In genomic region chr19:14450168-14450874, GRCh38 we compare ENCODE assay signal across 8 cellular contexts. TPM values are rescaled to one million over a fixed set of nuclear protein-coding genes. Genes with fewer than 3 reads are reported as not detected.
DNase-seq lines count a peak whose midpoint lies in the region; ATAC-seq, FAIRE-seq and TF ChIP-seq lines count a peak whose summit lies in the region.

No MANE protein-coding gene starts in this region.

- H3K4me3 Mint-ChIP-seq in GM23338, result no peak overlapping the region

- no peak overlapping the region for H2AFZ ChIP-seq in GM23338
- H2AFZ ChIP-seq in GM12878 (ENCODE audit: control insufficient read depth, low read depth, low read length), result no peak overlapping the region

- SMC1A ChIA-PET in GM12878 (lab: Charles Lee; ENCODE audit: uncharacterized antibody, unreplicated experiment), result no interaction called here

- H3K4me3 ChIP-seq in GM23338, result no peak overlapping the region
- H3K4me3 ChIP-seq in GM12878, result no peak overlapping the region
- no peak overlapping the region for H3K4me3 ChIP-seq in psoas muscle

- no peaks in the 10 kb centered on the region; the same call in 2 of the 3 replicates for H3K9me3 Mint-ChIP-seq in GM23338

- H3K36me3 ChIP-seq in GM23338 (ENCODE audit: insufficient read depth) (peaks cover 20% of the 10 kb centered on the region), GM12878 (ENCODE audit: control insufficient read depth in 2 of 2, insufficient read depth in 2 of 2, low read length in 1 of 2) (peaks cover 24 to 30% of the 10 kb centered on the region in 2 experiments), psoas muscle (ENCODE audit: insufficient read depth in 1 of 2, low read depth in 1 of 2) (peaks cover 6 to 99% of the 10 kb centered on the region in 2 donors)

- TF ChIP-seq RAD21 in GM12878 (IDR thresholded peaks at IDR 0.05; ENCODE audit: insufficient read depth, low read depth, low read length), result no peak

- no peaks in the 10 kb centered on the region for H3K9me2 ChIP-seq in GM23338 (ENCODE audit: insufficient read depth)

- POLR2A ChIA-PET in GM12878 (lab: Charles Lee), result no interaction called here

- peaks cover 14% of the 10 kb centered on the region for H3K27me3 Mint-ChIP-seq in GM23338 (ENCODE audit: insufficient read depth, low read depth, poor library complexity)

- H3F3A ChIP-seq in GM23338 (replicated peaks; ENCODE audit: low read depth), result peaks cover 14% of the 10 kb centered on the region

- peak overlapping the region; percentile 60 for H3K27ac Mint-ChIP-seq in GM23338

- no peaks in the 10 kb centered on the region for H3K4me1 Mint-ChIP-seq in GM23338

- no peak overlapping the region for H3K9ac ChIP-seq in GM12878 (ENCODE audit: control insufficient read depth, insufficient read depth, low read length)

- TF ChIP-seq CTCF in GM23338 (conservative IDR thresholded peaks at IDR 0.05; ENCODE audit: low read depth in 2 of 2) (no peak), GM12878 (IDR thresholded peaks at IDR 0.05 in 2 of 3, conservative IDR thresholded peaks at IDR 0.05 in 1 of 3; ENCODE audit: control insufficient read depth in 2 of 3, extremely low read depth in 1 of 3, insufficient read depth in 1 of 3, low read depth in 3 of 3, low read length in 3 of 3) (no peak), psoas muscle (IDR thresholded peaks at IDR 0.05) (no peak)

- no peak for FAIRE-seq in GM12878 (lab: Jason Lieb, UNC)

- H3K36me3 Mint-ChIP-seq in GM23338 (ENCODE audit: low read depth), result peaks cover 60% of the 10 kb centered on the region

- H3K27me3 ChIP-seq in GM23338 (ENCODE audit: insufficient read depth), result no peaks in the 10 kb centered on the region
- H3K27me3 ChIP-seq in GM12878 (replicated peaks in 1 of 2; ENCODE audit: control insufficient read depth in 2 of 2, insufficient read depth in 2 of 2, low read length in 1 of 2), result no peaks in the 10 kb centered on the region
- H3K27me3 ChIP-seq in psoas muscle (ENCODE audit: insufficient read depth in 3 of 3, low read length in 2 of 3), result no peaks in the 10 kb centered on the region

- H3K9me3 ChIP-seq in GM12878 (replicated peaks; ENCODE audit: control insufficient read depth, insufficient read depth, low read length) (no peaks in the 10 kb centered on the region; the same call in 2 of the 3 replicates), psoas muscle (no peaks in the 10 kb centered on the region)

- CTCF ChIA-PET in GM12878 (lab: Yijun Ruan, JAX), result no interaction called here

- H3K79me2 ChIP-seq in GM23338 (replicated peaks; ENCODE audit: insufficient read depth), result no peaks in the 10 kb centered on the region
- no peaks in the 10 kb centered on the region for H3K79me2 ChIP-seq in GM12878 (ENCODE audit: control insufficient read depth, insufficient read depth, low read length)

- TF ChIP-seq POLR2A in GM12878 (IDR thresholded peaks at IDR 0.05; ENCODE audit: low read depth, low read length), result peak; percentile 40; the same call in 1 of the 2 replicates

- ATAC-seq in GM23338, result peak; percentile 95
- ATAC-seq in GM12878, result peak; percentile 94
- peak in 3 of 4 donors; percentile 22 to 50 (median 49) for ATAC-seq in psoas muscle
- no peak for ATAC-seq in HG02840 (IDR thresholded peaks at IDR 0.05; ENCODE audit: low FRiP score, unreplicated experiment)
- ATAC-seq in GM18868 (IDR thresholded peaks at IDR 0.05; ENCODE audit: unreplicated experiment), result no peak

- H3K4me1 ChIP-seq in GM23338 (ENCODE audit: insufficient read depth) (no peaks in the 10 kb centered on the region), GM12878 (ENCODE audit: control insufficient read depth, insufficient read depth, low read length) (no peaks in the 10 kb centered on the region), psoas muscle (no peaks in the 10 kb centered on the region)

- 91% methylated on average over 30 of the region's 30 CpGs for WGBS in GM12878 (ENCODE audit: insufficient coverage, insufficient replicate concordance, low lambda C conversion rate, missing lambda C conversion rate)
- 83 to 90% (median 84%) methylated on average over 29 to 30 of the region's 30 CpGs for WGBS in psoas muscle, 3 donors

- no peak for TF ChIP-seq EP300 in GM12878 (IDR thresholded peaks at IDR 0.05; ENCODE audit: borderline replicate concordance in 1 of 2, control insufficient read depth in 1 of 2, low read depth in 2 of 2, low read length in 2 of 2)

- no peaks in the 10 kb centered on the region for H4K20me1 ChIP-seq in GM23338 (replicated peaks; ENCODE audit: insufficient read depth)
- H4K20me1 ChIP-seq in GM12878 (ENCODE audit: control insufficient read depth, insufficient read depth), result no peaks in the 10 kb centered on the region; the same call in 1 of the 2 replicates

- RAD21 ChIA-PET in GM12878 (lab: Charles Lee; ENCODE audit: unreplicated experiment), result no interaction called here

- H3K4me2 ChIP-seq in GM23338 (no peak overlapping the region), GM12878 (ENCODE audit: control insufficient read depth, insufficient read depth) (no peak overlapping the region)

- no TSS peak for BruUV-seq in GM12878 (replicated peaks; lab: Mats Ljungman, UMichigan)

- H3K27ac ChIP-seq in GM23338 (ENCODE audit: low read depth) (no peak overlapping the region), GM12878 (ENCODE audit: control insufficient read depth, insufficient read depth) (no peak overlapping the region), psoas muscle (no peak overlapping the region)

- in situ Hi-C loops in ACHN (cut with HindIII; ENCODE audit: low pct_ligation_motif_present, low pct_unique_long_range_greater_than_20kb, low sequenced_read_pairs), result no loop called here
- in situ Hi-C loops in GM12878 (cut with MboI), result no loop called here

- DNase-seq in ACHN (peak; percentile 56), GM23338 (ENCODE audit: low spot score) (peak; percentile 98), T-helper 1 cell (peak in 4 of 5 donors; percentile 48 to 60 (median 54)), GM12878 (ENCODE audit: low read depth, low spot score) (no peak), psoas muscle (peak in 1 of 2 donors; percentile 41), NCI-H2171 (lab: John Stamatoyannopoulos, UW) (no peak)

- intact Hi-C loops in GM12878 (cut with micrococcal nuclease; ENCODE audit: unreplicated experiment), result no loop called here
- intact Hi-C loops in psoas muscle (cut with DNase I), result no loop called here

RNA-seq across cellular contexts. Expression of gene PKN1, which starts 17.2 kb away (rescaled TPM):
- 147 and 201 TPM in 2 replicates for total RNA-seq in GM23338 (2014; rRNA removed; shearing (Covaris generic))
- polyA plus RNA-seq in GM23338 (2016; fragmentation: Nextera tagmentation; extraction: Ambion mirVana) (86.8 and 106 TPM in 2 replicates), GM12878 (2011; rRNA removed) (26.0 and 49.8 TPM in 2 replicates), GM12878 (2014; fragmentation: Illumina TruSeq; extraction: Trizol) (18.9 and 45.4 TPM in 2 replicates), GM12878 (2014; fragmentation: Nextera tagmentation; extraction: Ambion mirVana) (1 to 10 TPM; 1.0 to 1.4 TPM), GM12878 (2014; rRNA removed) (77.3 and 91.2 TPM in 2 replicates), GM12878 (2016; fragmentation: Nextera tagmentation; extraction: Ambion mirVana) (10 to 100 TPM; 51.3 to 60.1 TPM), psoas muscle (10 to 100 TPM; 40.7 to 69.2 (median 62.9) TPM)
- 65.2 and 69.3 TPM in 2 replicates for total RNA-seq in GM12878 (2013; cell fraction: nucleolus; rRNA removed)
- total RNA-seq in GM12878 (2014; rRNA removed) (68.0 and 80.0 TPM in 2 replicates), GM12878 (2014; rRNA removed; fragmentation: Illumina TruSeq; extraction: Trizol) (47.8 and 54.2 TPM in 2 replicates), GM12878 (2021) (189 and 202 TPM in 2 replicates), psoas muscle (100 to 1,000 TPM in 2 of 4 donors, 10 to 100 TPM in 2; 61.1 to 136 (median 102) TPM)
- polyA plus RNA-seq in GM12878 (2011; ENCODE audit: low read depth), result 24.3 TPM
- polyA plus RNA-seq in GM12878 (2011; cell fraction: cytosol; rRNA removed), result 60.4 and 77.2 TPM in 2 replicates
- 89.7 and 112 TPM in 2 replicates for polyA plus RNA-seq in GM12878 (2011; cell fraction: nucleus; rRNA removed)
- polyA plus RNA-seq in GM12878 (2012), result 75.7 and 100 TPM in 2 replicates
- 59.2 and 121 TPM in 2 replicates for polyA minus RNA-seq in GM12878 (2011; rRNA and poly(A)+ RNA removed)
- polyA minus RNA-seq in GM12878 (2011; cell fraction: cytosol; rRNA and poly(A)+ RNA removed), result 51.6 and 70.8 TPM in 2 replicates
- 17.0 and 26.6 TPM in 2 replicates for polyA minus RNA-seq in GM12878 (2011; cell fraction: nucleus; rRNA and poly(A)+ RNA removed)

RNA-seq across cellular contexts. Expression of gene PTGER1, which starts 24.8 kb away (rescaled TPM):
- total RNA-seq in GM23338 (2014; rRNA removed; shearing (Covaris generic)), result 1.2 TPM in 1 of 2 replicates, not detected in the other
- 0.56 and 0.57 TPM in 2 replicates for polyA plus RNA-seq in GM23338 (2016; fragmentation: Nextera tagmentation; extraction: Ambion mirVana)
- total RNA-seq in GM12878 (2013; cell fraction: nucleolus; rRNA removed), result not detected in 2 replicates
- not detected in 2 replicates for total RNA-seq in GM12878 (2014; rRNA removed)
- total RNA-seq in GM12878 (2014; rRNA removed; fragmentation: Illumina TruSeq; extraction: Trizol), result not detected in 2 replicates
- not detected in 2 replicates for total RNA-seq in GM12878 (2021)
- not detected for polyA plus RNA-seq in GM12878 (2011; ENCODE audit: low read depth)
- polyA plus RNA-seq in GM12878 (2011; rRNA removed), result not detected in 2 replicates
- not detected in 2 replicates for polyA plus RNA-seq in GM12878 (2011; cell fraction: cytosol; rRNA removed)
- not detected in 2 replicates for polyA plus RNA-seq in GM12878 (2011; cell fraction: nucleus; rRNA removed)
- not detected in 2 replicates for polyA plus RNA-seq in GM12878 (2012)
- polyA plus RNA-seq in GM12878 (2014; fragmentation: Illumina TruSeq; extraction: Trizol), result not detected in 2 replicates
- polyA plus RNA-seq in GM12878 (2014; fragmentation: Nextera tagmentation; extraction: Ambion mirVana), result not detected
- polyA plus RNA-seq in GM12878 (2014; rRNA removed), result not detected in 2 replicates
- polyA plus RNA-seq in GM12878 (2016; fragmentation: Nextera tagmentation; extraction: Ambion mirVana), result not detected
- polyA minus RNA-seq in GM12878 (2011; rRNA and poly(A)+ RNA removed), result not detected in 2 replicates
- not detected in 2 replicates for polyA minus RNA-seq in GM12878 (2011; cell fraction: cytosol; rRNA and poly(A)+ RNA removed)
- not detected in 2 replicates for polyA minus RNA-seq in GM12878 (2011; cell fraction: nucleus; rRNA and poly(A)+ RNA removed)
- total RNA-seq in psoas muscle, result under 1 TPM in 2 of 4 donors, not detected in 2; 0.15 to 0.25 TPM
- under 1 TPM; 0.05 to 0.10 (median 0.08) TPM for polyA plus RNA-seq in psoas muscle

RNA-seq across cellular contexts. Expression of gene DDX39A, which starts 31.2 kb away (rescaled TPM):
- total RNA-seq in GM23338 (2014; rRNA removed; shearing (Covaris generic)), result 156 and 196 TPM in 2 replicates
- polyA plus RNA-seq in GM23338 (2016; fragmentation: Nextera tagmentation; extraction: Ambion mirVana) (185 and 195 TPM in 2 replicates), GM12878 (2011; rRNA removed) (56.8 and 134 TPM in 2 replicates), GM12878 (2014; fragmentation: Illumina TruSeq; extraction: Trizol) (40.7 and 113 TPM in 2 replicates), GM12878 (2014; fragmentation: Nextera tagmentation; extraction: Ambion mirVana) (100 to 1,000 TPM; 168 to 212 TPM), GM12878 (2014; rRNA removed) (249 and 298 TPM in 2 replicates), GM12878 (2016; fragmentation: Nextera tagmentation; extraction: Ambion mirVana) (100 to 1,000 TPM; 356 to 378 TPM), psoas muscle (10 to 100 TPM; 38.7 to 93.0 (median 45.3) TPM)
- 162 and 204 TPM in 2 replicates for total RNA-seq in GM12878 (2013; cell fraction: nucleolus; rRNA removed)
- total RNA-seq in GM12878 (2014; rRNA removed) (248 and 280 TPM in 2 replicates), GM12878 (2014; rRNA removed; fragmentation: Illumina TruSeq; extraction: Trizol) (109 and 116 TPM in 2 replicates), GM12878 (2021) (218 and 236 TPM in 2 replicates), psoas muscle (10 to 100 TPM; 14.8 to 32.4 (median 26.6) TPM)
- 90.3 TPM for polyA plus RNA-seq in GM12878 (2011; ENCODE audit: low read depth)
- 158 and 220 TPM in 2 replicates for polyA plus RNA-seq in GM12878 (2011; cell fraction: cytosol; rRNA removed)
- 1,234 and 1,343 TPM in 2 replicates for polyA plus RNA-seq in GM12878 (2011; cell fraction: nucleus; rRNA removed)
- 147 and 173 TPM in 2 replicates for polyA plus RNA-seq in GM12878 (2012)
- polyA minus RNA-seq in GM12878 (2011; rRNA and poly(A)+ RNA removed), result 84.7 and 109 TPM in 2 replicates
- 46.0 and 52.9 TPM in 2 replicates for polyA minus RNA-seq in GM12878 (2011; cell fraction: cytosol; rRNA and poly(A)+ RNA removed)
- polyA minus RNA-seq in GM12878 (2011; cell fraction: nucleus; rRNA and poly(A)+ RNA removed), result 125 and 175 TPM in 2 replicates

RNA-seq across cellular contexts. Expression of gene GIPC1, which starts 45.6 kb away (rescaled TPM):
- total RNA-seq in GM23338 (2014; rRNA removed; shearing (Covaris generic)), result 92.3 and 106 TPM in 2 replicates
- polyA plus RNA-seq in GM23338 (2016; fragmentation: Nextera tagmentation; extraction: Ambion mirVana) (50.9 and 51.6 TPM in 2 replicates), GM12878 (2011; rRNA removed) (6.4 and 11.2 TPM in 2 replicates), GM12878 (2014; fragmentation: Illumina TruSeq; extraction: Trizol) (1.0 and 5.0 TPM in 2 replicates), GM12878 (2014; fragmentation: Nextera tagmentation; extraction: Ambion mirVana) (1 to 10 TPM in 1 of 2 experiments, under 1 TPM in 1; 0.47 to 1.0 TPM), GM12878 (2014; rRNA removed) (21.4 and 24.1 TPM in 2 replicates), GM12878 (2016; fragmentation: Nextera tagmentation; extraction: Ambion mirVana) (10 to 100 TPM; 15.9 to 18.0 TPM), psoas muscle (10 to 100 TPM; 45.3 to 63.5 (median 50.8) TPM)
- 6.6 and 6.9 TPM in 2 replicates for total RNA-seq in GM12878 (2013; cell fraction: nucleolus; rRNA removed)
- total RNA-seq in GM12878 (2014; rRNA removed) (23.4 and 24.1 TPM in 2 replicates), GM12878 (2014; rRNA removed; fragmentation: Illumina TruSeq; extraction: Trizol) (7.0 and 11.3 TPM in 2 replicates), GM12878 (2021) (19.9 and 21.2 TPM in 2 replicates), psoas muscle (10 to 100 TPM; 37.9 to 45.3 (median 43.2) TPM)
- 4.5 TPM for polyA plus RNA-seq in GM12878 (2011; ENCODE audit: low read depth)
- polyA plus RNA-seq in GM12878 (2011; cell fraction: cytosol; rRNA removed), result 13.5 and 21.3 TPM in 2 replicates
- polyA plus RNA-seq in GM12878 (2011; cell fraction: nucleus; rRNA removed), result 11.9 and 15.0 TPM in 2 replicates
- 11.9 and 12.5 TPM in 2 replicates for polyA plus RNA-seq in GM12878 (2012)
- polyA minus RNA-seq in GM12878 (2011; rRNA and poly(A)+ RNA removed), result 4.3 and 6.5 TPM in 2 replicates
- 27.1 and 42.4 TPM in 2 replicates for polyA minus RNA-seq in GM12878 (2011; cell fraction: cytosol; rRNA and poly(A)+ RNA removed)
- polyA minus RNA-seq in GM12878 (2011; cell fraction: nucleus; rRNA and poly(A)+ RNA removed), result 4.0 and 8.5 TPM in 2 replicates

Comparison
In these comparisons a context has a peak if more than half of its experiments do, and no peak if none do; other contexts are left out.
1. DNase-seq: peak in ACHN (single experiment), GM23338 (single experiment) and T-helper 1 cell (4 of 5); none in GM12878 (single experiment) and NCI-H2171 (single experiment).
2. ATAC-seq: peak in GM23338 (single experiment), GM12878 (single experiment) and psoas muscle (3 of 4); none in HG02840 (single experiment) and GM18868 (single experiment).